Comparison of ENCODE assay signal across 9 cellular contexts in the genomic region with DNA sequence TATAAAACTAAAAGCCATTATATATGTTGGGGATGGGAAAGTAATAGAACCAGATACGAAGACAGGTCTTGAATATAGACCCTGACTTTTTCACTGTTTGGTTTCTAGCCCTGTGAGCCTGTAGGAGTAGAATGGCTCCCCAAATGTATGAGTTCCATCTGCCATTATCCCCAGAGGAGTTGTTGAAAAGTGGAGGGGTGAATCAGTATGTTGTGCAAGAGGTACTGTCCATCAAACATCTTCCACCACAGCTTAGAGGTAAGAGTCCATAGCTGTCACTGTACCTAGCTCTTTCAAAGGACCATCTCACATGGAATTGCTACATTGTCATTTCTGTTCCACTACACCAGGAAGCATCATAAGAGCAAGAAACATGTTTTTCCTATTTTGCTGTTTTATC. TPM values are rescaled to one million over a fixed set of nuclear protein-coding genes. Genes with fewer than 3 reads are reported as not detected.
DNase-seq lines count a peak whose midpoint lies in the region; ATAC-seq and TF ChIP-seq lines count a peak whose summit lies in the region.
"Had no signal": no experiment of that assay in that cellular context is flagged by ENCODE, and none has a peak within 500 bp of the region (broad histone marks: within the 10 kb centered on the region; RNA-seq: fewer than 3 reads in every experiment).

No MANE protein-coding gene starts in this region.

- H3K36me3 ChIP-seq in DND-41 (ENCODE audit: insufficient read depth, low read length), result peaks cover 46% of the 10 kb centered on the region
- H3K36me3 ChIP-seq in brain microvascular endothelial cell (replicated peaks), result peaks cover 9% of the 10 kb centered on the region
- H3K36me3 ChIP-seq in body of pancreas (replicated peaks in 1 of 2; ENCODE audit: insufficient read depth in 1 of 2, low read depth in 2 of 2), result no peaks in the 10 kb centered on the region

- peaks cover 64% of the 10 kb centered on the region for H3K79me2 ChIP-seq in DND-41 (ENCODE audit: insufficient read depth, low read length)

- H3K4me1 Mint-ChIP-seq in nephron, result peaks cover 27% of the 10 kb centered on the region

- H4K20me1 ChIP-seq in DND-41 (ENCODE audit: insufficient read depth, low read length), result no peaks in the 10 kb centered on the region

- peak overlapping the region; percentile 94 for H3K9ac ChIP-seq in DND-41 (ENCODE audit: low read depth, low read length)

- in situ Hi-C loops in brain microvascular endothelial cell (cut with HindIII; ENCODE audit: low pct_ligation_motif_present, low sequenced_read_pairs), result no loop called here

- peak overlapping the region; percentile 89 to 97 (median 90) for H3K4me3 Mint-ChIP-seq in nephron

- H3K9me3 ChIP-seq in DND-41 (ENCODE audit: insufficient read depth, low read length, severe bottlenecking) (no peaks in the 10 kb centered on the region), body of pancreas (no peaks in the 10 kb centered on the region)

- H3K4me3 ChIP-seq in DND-41 (ENCODE audit: low read depth in 1 of 2, low read length in 2 of 2), result peak overlapping the region; percentile 39 to 75; a peak in 3 of 4 replicates
- H3K4me3 ChIP-seq in brain microvascular endothelial cell (ENCODE audit: low read depth, low read length), result peak overlapping the region; percentile 84
- H3K4me3 ChIP-seq in body of pancreas, result no peak overlapping the region

- H3K4me2 ChIP-seq in DND-41 (ENCODE audit: insufficient read depth, low read length), result peak overlapping the region; percentile 72

- TF ChIP-seq CTCF in DND-41 (IDR thresholded peaks at IDR 0.05; ENCODE audit: borderline replicate concordance, extremely low read depth, low read length, poor library complexity, severe bottlenecking) (no peak), brain microvascular endothelial cell (IDR thresholded peaks at IDR 0.05; ENCODE audit: low read depth, low read length, missing control alignments) (no peak), nephron (IDR thresholded peaks at IDR 0.05; ENCODE audit: unreplicated experiment in 3 of 3) (no peak), body of pancreas (IDR thresholded peaks at IDR 0.05) (no peak)

- DNase-seq in DND-41 (no peak), M059J (ENCODE audit: low read depth) (peak; percentile 10), brain microvascular endothelial cell (no peak), sciatic nerve (ENCODE audit: low spot score) (no peak), HuH-7.5 (ENCODE audit: low spot score) (no peak), body of pancreas (no peak)
- DNase-seq in activated effector memory CD4-positive, alpha-beta T cell treated with anti-CD3 and anti-CD28 coated beads, Interleukin-2, amount 50 U/mL, for 16 hours, result no peak
- DNase-seq: NCI-H1105 had no signal

- H3K27me3 ChIP-seq in DND-41 (ENCODE audit: insufficient read depth, low read length, poor library complexity) (no peaks in the 10 kb centered on the region), brain microvascular endothelial cell (replicated peaks) (no peaks in the 10 kb centered on the region), body of pancreas (no peaks in the 10 kb centered on the region)

- peaks cover 23% of the 10 kb centered on the region for H3K36me3 Mint-ChIP-seq in nephron (ENCODE audit: low read depth)

- H3K27me3 Mint-ChIP-seq in nephron (ENCODE audit: low read depth), result no peaks in the 10 kb centered on the region

- H3K9me3 Mint-ChIP-seq in nephron, result no peaks in the 10 kb centered on the region

- H2AFZ ChIP-seq in DND-41 (ENCODE audit: low read depth, low read length), result no peak overlapping the region

- TF ChIP-seq POLR2A in body of pancreas (IDR thresholded peaks at IDR 0.05), result no peak

- H3K27ac ChIP-seq in DND-41 (ENCODE audit: low read length) (peak overlapping the region; percentile 91), brain microvascular endothelial cell (no peak overlapping the region), body of pancreas (no peak overlapping the region)

- WGBS in body of pancreas, 2 donors, result 71 to 95% methylated on average over 1 of the region's 1 CpG

- intact Hi-C loops in sciatic nerve (cut with DNase I), result no loop called here
- intact Hi-C loops in body of pancreas (cut with DNase I), result no loop called here

- H3K27ac Mint-ChIP-seq in nephron, result peak overlapping the region; percentile 97 to 99 (median 99)

- ATAC-seq in DND-41 (ENCODE audit: insufficient read depth, low read depth) (no peak), sciatic nerve (no peak), body of pancreas (no peak)

- H3K4me1 ChIP-seq in DND-41 (ENCODE audit: insufficient read depth, low read length) (peaks cover 44% of the 10 kb centered on the region), body of pancreas (peaks cover 23% of the 10 kb centered on the region)

RNA-seq across cellular contexts. Expression of a gene that starts 1.1 kb away (rescaled TPM):
- 61.8 and 117 TPM in 2 replicates for total RNA-seq in M059J (2014; rRNA removed; shearing (Covaris generic))
- 21.3 TPM for total RNA-seq in sciatic nerve
- total RNA-seq in body of pancreas, result 10 to 100 TPM in 1 of 2 donors, 1 to 10 TPM in 1; 9.3 to 46.1 TPM

RNA-seq across cellular contexts. Expression of a gene that starts 1.9 kb away (rescaled TPM):
- total RNA-seq in M059J (2014; rRNA removed; shearing (Covaris generic)), result 141 and 159 TPM in 2 replicates
- total RNA-seq in sciatic nerve (117 TPM), body of pancreas (10 to 100 TPM; 23.6 to 25.1 TPM)

RNA-seq across cellular contexts. Expression of a gene that starts 24.5 kb away (rescaled TPM):
- total RNA-seq in M059J (2014; rRNA removed; shearing (Covaris generic)), result 0.96 and 2.6 TPM in 2 replicates
- total RNA-seq in sciatic nerve, result 19.9 TPM
- 1 to 10 TPM; 2.9 to 5.9 TPM for total RNA-seq in body of pancreas

RNA-seq across cellular contexts. Expression of a gene that starts 39.3 kb away (rescaled TPM):
- total RNA-seq in M059J (2014; rRNA removed; shearing (Covaris generic)), result 6,702 and 8,157 TPM in 2 replicates
- total RNA-seq in sciatic nerve, result 1,200 TPM
- total RNA-seq in body of pancreas, result 100 to 1,000 TPM; 311 to 476 TPM

RNA-seq across cellular contexts. Expression of a gene that starts 43.1 kb away (rescaled TPM):
- total RNA-seq in M059J (2014; rRNA removed; shearing (Covaris generic)), result 5.4 and 12.1 TPM in 2 replicates
- total RNA-seq in sciatic nerve (23.5 TPM), body of pancreas (10 to 100 TPM; 14.5 to 36.3 TPM)

Comparison
In these comparisons a context has a peak if more than half of its experiments do, and no peak if none do; other contexts are left out.
1. H3K4me3 ChIP-seq: peak in DND-41 (2 of 2) and brain microvascular endothelial cell (single experiment); none in body of pancreas (0 of 2).